ENCODE assay signal across 9 cellular contexts in the genomic region with DNA sequence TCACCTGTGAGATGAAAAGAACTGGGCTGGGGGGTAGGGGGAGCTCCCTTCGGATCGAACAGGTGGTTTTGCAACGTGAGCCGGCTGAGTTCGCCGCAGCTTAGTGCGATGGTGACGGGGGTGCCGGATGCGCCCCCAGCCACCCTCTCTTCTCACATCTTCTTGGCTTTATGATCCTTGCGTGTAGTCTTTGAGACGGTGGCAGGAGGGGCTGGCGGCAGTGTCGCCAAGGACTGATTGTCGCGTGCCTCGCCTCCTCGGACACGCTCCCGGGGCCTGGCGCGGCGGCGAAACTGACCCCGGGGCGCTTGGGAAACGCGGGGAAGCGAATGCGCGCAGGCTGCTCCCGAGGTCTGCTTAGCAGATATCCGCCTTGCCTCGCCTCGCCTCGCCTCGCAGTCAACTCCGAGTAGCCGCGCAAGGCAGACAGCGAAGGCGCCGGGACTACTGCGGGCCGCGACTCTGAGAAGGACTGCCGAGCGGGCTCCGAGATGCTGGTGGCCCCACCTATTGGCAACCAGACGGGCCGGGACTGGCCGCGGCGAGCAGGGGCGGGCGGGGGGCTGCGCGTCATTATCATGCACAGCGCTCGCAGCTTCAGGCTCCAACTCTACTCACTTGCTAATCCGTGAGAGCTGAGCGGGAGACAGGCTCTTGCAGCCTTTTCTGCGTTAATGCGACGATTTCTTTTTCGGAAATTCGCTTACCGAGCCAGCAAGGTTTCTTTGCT. TPM values are rescaled to one million over a fixed set of nuclear protein-coding genes. Genes with fewer than 3 reads are reported as not detected.
DNase-seq lines count a peak whose midpoint lies in the region; ATAC-seq and TF ChIP-seq lines count a peak whose summit lies in the region.
"Had no signal": no experiment of that assay in that cellular context is flagged by ENCODE, and none has a peak within 500 bp of the region (broad histone marks: within the 10 kb centered on the region; RNA-seq: fewer than 3 reads in every experiment).

No MANE protein-coding gene starts in this region.

- H3K27ac Mint-ChIP-seq in natural killer cell, result no peak overlapping the region

- no peak overlapping the region for H3K4me3 Mint-ChIP-seq in natural killer cell

- no peak for TF ChIP-seq POLR2A in tibial nerve (IDR thresholded peaks at IDR 0.05)

- H3K4me3 ChIP-seq in endocrine pancreas (ENCODE audit: control insufficient read depth, insufficient read depth, low read length), result peak overlapping the region; percentile 4
- peak overlapping the region; percentile 30 to 63 (median 45) for H3K4me3 ChIP-seq in tibial nerve

- no peaks in the 10 kb centered on the region for H3K36me3 ChIP-seq in endocrine pancreas (ENCODE audit: control insufficient read depth, insufficient read depth, low read length)
- H3K36me3 ChIP-seq in tibial nerve, result no peaks in the 10 kb centered on the region

- peaks cover 8% of the 10 kb centered on the region for H3K36me3 Mint-ChIP-seq in natural killer cell

- peak overlapping the region in 1 of 4 donors; percentile 46 for H3K27ac ChIP-seq in tibial nerve

- peak in 1 of 2 donors; percentile 12 for TF ChIP-seq EP300 in tibial nerve (IDR thresholded peaks at IDR 0.05)

- no peak for ATAC-seq in natural killer cell

- no peak for TF ChIP-seq CTCF in tibial nerve (IDR thresholded peaks at IDR 0.05)
- no peak for TF ChIP-seq CTCF in natural killer cell (IDR thresholded peaks at IDR 0.05)

- H3K4me1 ChIP-seq in endocrine pancreas (ENCODE audit: control insufficient read depth, insufficient read depth, low read length), result no peaks in the 10 kb centered on the region
- peaks cover 0 to 36% (median 0%) of the 10 kb centered on the region in 4 donors for H3K4me1 ChIP-seq in tibial nerve

- no peaks in the 10 kb centered on the region for H3K4me1 Mint-ChIP-seq in natural killer cell

- H3K9me3 Mint-ChIP-seq in natural killer cell, result peaks cover 4 to 5% of the 10 kb centered on the region in 2 donors

- no peak overlapping the region for H3K9ac ChIP-seq in endocrine pancreas (ENCODE audit: control insufficient read depth, insufficient read depth, low read length)

- DNase-seq in NCI-H1417 (lab: John Stamatoyannopoulos, UW), result peak; percentile 73 to 88 (median 77)
- DNase-seq in NCI-H1417 treated with DMSO at 0.1 percent for 48 hours (lab: John Stamatoyannopoulos, UW), result no peak
- DNase-seq in NCI-H82 (lab: John Stamatoyannopoulos, UW), result peak; percentile 93
- DNase-seq in lung microvascular endothelial cell (ENCODE audit: low read depth in 2 of 2), result peak; percentile 0
- no peak for DNase-seq in tibial nerve (ENCODE audit: low spot score in 2 of 2)
- DNase-seq in NOMO-1 treated with DMSO at 0.1 percent for 48 hours (lab: John Stamatoyannopoulos, UW; ENCODE audit: unreplicated experiment), result no peak
- no peak for DNase-seq in natural killer cell

- peaks cover 6 to 13% of the 10 kb centered on the region in 2 donors for H3K27me3 Mint-ChIP-seq in natural killer cell (ENCODE audit: low read depth in 2 of 2)

- no peaks in the 10 kb centered on the region for H3K9me3 ChIP-seq in endocrine pancreas (ENCODE audit: control insufficient read depth, low read length)
- no peaks in the 10 kb centered on the region for H3K9me3 ChIP-seq in tibial nerve

- WGBS in tibial nerve, 2 donors, result 0 to 1% methylated on average over 62 of the region's 68 CpGs

- H3K27me3 ChIP-seq in endocrine pancreas (ENCODE audit: control insufficient read depth, insufficient read depth, low read length) (peaks cover 14% of the 10 kb centered on the region), tibial nerve (peaks cover 0 to 39% of the 10 kb centered on the region in 2 donors)

- intact Hi-C loops in natural killer cell (cut with micrococcal nuclease), result no loop called here

RNA-seq across cellular contexts. Expression of a gene that starts 1.5 kb away (rescaled TPM):
- total RNA-seq in lung microvascular endothelial cell (not detected in 2 replicates), tibial nerve (under 1 TPM in 1 of 4 donors, not detected in 3; 0.63 TPM), natural killer cell (not detected)
- total RNA-seq: T-helper 1 cell treated with Interleukin-12 subunit alpha and Interleukin-12 subunit beta and Interleukin-4 antibody, amounts not matched to agents 30 ng/mL and 1 ng/mL, for 36 hours had no signal

Comparison
In these comparisons a context has a peak if more than half of its experiments do, and no peak if none do; other contexts are left out.
1. DNase-seq: peak in NCI-H1417 (3 of 3), NCI-H82 (single experiment) and lung microvascular endothelial cell (2 of 2); none in NCI-H1417 treated with DMSO at 0.1 percent for 48 hours (single experiment), tibial nerve (0 of 2), NOMO-1 treated with DMSO at 0.1 percent for 48 hours (single experiment) and natural killer cell (single experiment).